Comparison of ENCODE assay signal across 10 cellular contexts in genomic region chr6:39307462-39307861, GRCh38. TPM values are rescaled to one million over a fixed set of nuclear protein-coding genes. Genes with fewer than 3 reads are reported as not detected.
"Had no signal": no experiment of that assay in that cellular context is flagged by ENCODE, and none has a peak within 500 bp of the region (broad histone marks: within the 10 kb centered on the region; RNA-seq: fewer than 3 reads in every experiment).

No MANE protein-coding gene starts in this region.

- H3K4me3 Mint-ChIP-seq: IgD-negative memory B cell had no signal

- H3K36me3 Mint-ChIP-seq: IgD-negative memory B cell had no signal

- ATAC-seq: HepG2, K562 had no signal

- H3K27ac Mint-ChIP-seq: IgD-negative memory B cell had no signal

- H3K4me3 ChIP-seq: K562 had no signal

- H3K4me2 ChIP-seq: KMS-11 had no signal

- H3K9me3 Mint-ChIP-seq: IgD-negative memory B cell had no signal

- H3K27ac ChIP-seq: HL-60, KMS-11 had no signal

- DNase-seq: IMR-90, KBM-7, KG1 had no signal

RNA-seq across cellular contexts. Expression of gene KCNK17, which starts 6.8 kb away (rescaled TPM):
- total RNA-seq: HepG2, HT1080, IMR-90, K562 had no signal
- polyA plus RNA-seq: HepG2, IgD-negative memory B cell, IMR-90, K562 had no signal

RNA-seq across cellular contexts. Expression of gene KCNK16, which starts 15.0 kb away (rescaled TPM):
- total RNA-seq: HepG2, HT-29, HT1080, IMR-90, K562 had no signal
- polyA plus RNA-seq: HepG2, IgD-negative memory B cell, IMR-90, K562 had no signal
